24 cellular contexts compared by ENCODE assay signal in the genomic region with DNA sequence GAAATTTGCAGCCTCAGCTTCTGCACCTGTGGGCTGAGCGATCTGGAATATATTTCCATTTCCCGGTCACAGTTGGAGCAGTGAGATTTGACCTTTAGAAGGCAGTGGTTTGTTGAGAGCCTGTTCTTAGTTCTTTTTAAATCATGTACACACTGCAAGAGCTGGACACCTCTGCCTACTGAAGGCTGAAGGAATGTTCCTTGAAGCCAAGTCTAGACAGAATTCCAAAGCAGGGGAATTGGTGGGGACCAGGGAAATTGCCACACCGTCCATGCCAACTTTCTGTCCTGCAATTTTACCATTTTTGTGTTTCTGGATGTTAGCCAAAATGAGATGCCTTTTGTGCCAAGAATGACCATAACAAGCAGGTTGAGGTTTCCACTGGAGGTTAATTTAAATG.
"Had no signal": no experiment of that assay in that cellular context is flagged by ENCODE, and none has a peak within 500 bp of the region (broad histone marks: within the 10 kb centered on the region; RNA-seq: fewer than 3 reads in every experiment).

No MANE protein-coding gene starts in this region.

- H3K4me3 ChIP-seq: adrenal gland, heart left ventricle, neural progenitor cell, psoas muscle, right lobe of liver, stomach, testis had no signal

- H3K27me3 Mint-ChIP-seq: naive thymus-derived CD4-positive, alpha-beta T cell had no signal

- H3K27ac ChIP-seq: adrenal gland, heart left ventricle, neural progenitor cell, psoas muscle, right lobe of liver, stomach, testis, WERI-Rb-1 had no signal

- H3K27me3 ChIP-seq: adrenal gland, heart left ventricle, neural progenitor cell, right lobe of liver, stomach, testis had no signal

- H3K9me3 Mint-ChIP-seq: activated T-helper 1 cell treated with anti-CD3 and anti-CD28 coated beads, Interleukin-12 subunit alpha, Interleukin-12 subunit beta, Interleukin-2, Interleukin-4 antibody, amounts not matched to agents 30 ng/mL and 10 ng/mL and 1 ng/mL, durations not matched to agents 14 hours and 24 hours and 36 hours; neural progenitor cell had no signal

- H3K4me1 ChIP-seq: adrenal gland, neural progenitor cell, psoas muscle, right lobe of liver, stomach, testis had no signal

- H3K9ac ChIP-seq: neural progenitor cell had no signal

- H3K4me3 Mint-ChIP-seq: activated T-helper 1 cell treated with anti-CD3 and anti-CD28 coated beads, Interleukin-12 subunit alpha, Interleukin-12 subunit beta, Interleukin-2, Interleukin-4 antibody, amounts not matched to agents 30 ng/mL and 10 ng/mL and 1 ng/mL, durations not matched to agents 14 hours and 24 hours and 36 hours; brain; memory B cell; naive thymus-derived CD4-positive, alpha-beta T cell; neural progenitor cell; stimulated activated effector memory CD8-positive, alpha-beta T cell treated with anti-CD3 and anti-CD28 coated beads, Interleukin-12 subunit alpha, Interleukin-12 subunit beta, amount 100 ng/mL, for 72 hours had no signal

- DNase-seq: activated CD4-positive, alpha-beta T cell treated with anti-CD3 and anti-CD28 coated beads for 1 hour; activated CD4-positive, alpha-beta T cell treated with anti-CD3 and anti-CD28 coated beads, Interleukin-2, amount 50 U/mL, for 4 hours; activated gamma-delta T cell treated with Interleukin-2 at 50 U/mL for 16 hours; adrenal gland; central memory CD4-positive, alpha-beta T cell; cortex of kidney; erythroblast; heart left ventricle; naive thymus-derived CD4-positive, alpha-beta T cell; psoas muscle; right lobe of liver; stimulated activated CD4-positive, alpha-beta T cell treated with anti-CD3 and anti-CD28 coated beads, Interleukin-4, amount 100 ng/mL, for 24 hours; stomach; T-helper 2 cell; testis; WERI-Rb-1 had no signal

- H3K4me1 Mint-ChIP-seq: memory B cell; naive thymus-derived CD4-positive, alpha-beta T cell; stimulated activated effector memory CD8-positive, alpha-beta T cell treated with anti-CD3 and anti-CD28 coated beads, Interleukin-12 subunit alpha, Interleukin-12 subunit beta, amount 100 ng/mL, for 72 hours had no signal

- H3K36me3 Mint-ChIP-seq: activated naive CD4-positive, alpha-beta T cell treated with anti-CD3 and anti-CD28 coated beads, Interleukin-2, amount 50 U/mL, for 72 hours; brain; memory B cell; naive thymus-derived CD4-positive, alpha-beta T cell; neural progenitor cell; stimulated activated effector memory CD8-positive, alpha-beta T cell treated with anti-CD3 and anti-CD28 coated beads, Interleukin-12 subunit alpha, Interleukin-12 subunit beta, amount 100 ng/mL, for 72 hours had no signal

- H2AFZ ChIP-seq: neural progenitor cell had no signal

- H3K27ac Mint-ChIP-seq: activated naive CD4-positive, alpha-beta T cell treated with anti-CD3 and anti-CD28 coated beads, Interleukin-2, amount 50 U/mL, for 72 hours; activated T-helper 1 cell treated with anti-CD3 and anti-CD28 coated beads, Interleukin-12 subunit alpha, Interleukin-12 subunit beta, Interleukin-2, Interleukin-4 antibody, amounts not matched to agents 30 ng/mL and 10 ng/mL and 1 ng/mL, durations not matched to agents 14 hours and 24 hours and 36 hours; brain; memory B cell; naive thymus-derived CD4-positive, alpha-beta T cell; neural progenitor cell; stimulated activated effector memory CD8-positive, alpha-beta T cell treated with anti-CD3 and anti-CD28 coated beads, Interleukin-12 subunit alpha, Interleukin-12 subunit beta, amount 100 ng/mL, for 72 hours had no signal

- H3K9me3 ChIP-seq: adrenal gland, heart left ventricle, psoas muscle, right lobe of liver, stomach, testis had no signal

- H3K4me2 ChIP-seq: neural progenitor cell had no signal

- FAIRE-seq: endometrium, frontal cortex had no signal

- H3K36me3 ChIP-seq: adrenal gland, heart left ventricle, neural progenitor cell, right lobe of liver, stomach, WERI-Rb-1 had no signal
